In the genomic region with DNA sequence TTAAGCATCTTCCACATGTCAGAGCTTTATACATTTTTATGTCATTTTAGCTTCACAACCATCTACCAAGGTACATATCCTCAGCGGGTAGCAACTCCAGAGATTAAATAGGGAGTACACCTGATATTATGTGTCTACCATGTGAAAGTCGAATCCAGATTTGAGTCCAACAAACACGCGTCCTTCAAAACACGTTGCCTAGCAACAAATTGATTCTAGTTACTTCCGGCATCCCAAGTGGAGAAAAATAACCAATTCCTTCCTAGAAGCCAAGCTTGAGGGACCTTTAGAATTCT, we compare ENCODE assay signal across 9 cellular contexts. TPM values are rescaled to one million over a fixed set of nuclear protein-coding genes. Genes with fewer than 3 reads are reported as not detected.
DNase-seq lines count a peak whose midpoint lies in the region; ATAC-seq and TF ChIP-seq lines count a peak whose summit lies in the region.
"Had no signal": no experiment of that assay in that cellular context is flagged by ENCODE, and none has a peak within 500 bp of the region (broad histone marks: within the 10 kb centered on the region; RNA-seq: fewer than 3 reads in every experiment).

No MANE protein-coding gene starts in this region.

- H3K4me1 ChIP-seq in CD8-positive, alpha-beta T cell (ENCODE audit: insufficient read depth, low read length) = peaks cover 12% of the 10 kb centered on the region
- peaks cover 5% of the 10 kb centered on the region for H3K4me1 ChIP-seq in testis

- H3K4me3 ChIP-seq in CD8-positive, alpha-beta T cell (ENCODE audit: low read depth, low read length) = peak overlapping the region; percentile 66
- H3K4me3 ChIP-seq in HL-60 (replicated peaks; ENCODE audit: insufficient read depth, low read length) = peak overlapping the region; percentile 60
- peak overlapping the region; percentile 69 to 78 for H3K4me3 ChIP-seq in testis

- intact Hi-C loops in CD8-positive, alpha-beta T cell (cut with DNase I, micrococcal nuclease) = loop anchor here in 1 of 2 experiments (2.0 to 5.0 kb wide), 3 partner anchors 43 to 118 kb away; partner anchors contain the start of gene SP5
- intact Hi-C loops in testis (cut with DNase I; ENCODE audit: low total_unique reads) = no loop called here

- H3K36me3 ChIP-seq in CD8-positive, alpha-beta T cell (ENCODE audit: insufficient read depth, low read length) = no peaks in the 10 kb centered on the region
- H3K36me3 ChIP-seq in testis (ENCODE audit: low read depth, missing control alignments) = no peaks in the 10 kb centered on the region

- POLR2A ChIA-PET in CD8-positive, alpha-beta T cell (lab: Charles Lee) = no interaction called here
- POLR2A ChIA-PET in activated CD4-positive, alpha-beta memory T cell treated with anti-CD3 and anti-CD28 coated beads, Interleukin-2, amount 10 ng/mL, durations not matched to agents 7 days and 5 days (lab: Charles Lee) = no interaction called here

- H3K27me3 Mint-ChIP-seq in CD8-positive, alpha-beta T cell (ENCODE audit: low read depth) = peaks cover 10% of the 10 kb centered on the region
- peaks cover 37% of the 10 kb centered on the region for H3K27me3 Mint-ChIP-seq in activated CD4-positive, alpha-beta memory T cell treated with anti-CD3 and anti-CD28 coated beads, Interleukin-2, amount 10 ng/mL, durations not matched to agents 7 days and 5 days

- no peaks in the 10 kb centered on the region for H3K27me3 ChIP-seq in CD8-positive, alpha-beta T cell (ENCODE audit: insufficient read depth, low read length)
- H3K27me3 ChIP-seq in HL-60 (ENCODE audit: insufficient read depth, poor library complexity, severe bottlenecking) (peaks cover 22% of the 10 kb centered on the region), testis (no peaks in the 10 kb centered on the region)

- H3K27ac ChIP-seq in CD8-positive, alpha-beta T cell (ENCODE audit: low read depth, low read length) = no peak overlapping the region
- H3K27ac ChIP-seq in HL-60 (replicated peaks) (no peak overlapping the region), testis (peak overlapping the region; percentile 46 to 67), caudate nucleus (ENCODE audit: low read depth, low read length) (no peak overlapping the region)

- H3K4me3 Mint-ChIP-seq in CD8-positive, alpha-beta T cell = peak overlapping the region; percentile 82
- peak overlapping the region; percentile 74 for H3K4me3 Mint-ChIP-seq in activated CD4-positive, alpha-beta memory T cell treated with anti-CD3 and anti-CD28 coated beads, Interleukin-2, amount 10 ng/mL, durations not matched to agents 7 days and 5 days

- DNase-seq in CD8-positive, alpha-beta T cell = no peak
- peak in 1 of 2 experiments; percentile 33 for DNase-seq in HL-60 (ENCODE audit: low read depth in 1 of 2, low spot score in 1 of 2)
- DNase-seq in activated CD4-positive, alpha-beta memory T cell treated with anti-CD3 and anti-CD28 coated beads, Interleukin-2, amount 10 ng/mL, durations not matched to agents 7 days and 5 days = no peak
- peak; percentile 50 for DNase-seq in inferior parietal cortex (ENCODE audit: extremely low spot score)
- DNase-seq in testis = no peak
- no peak for DNase-seq in caudate nucleus (lab: John Stamatoyannopoulos, UW)
- DNase-seq in stimulated activated CD4-positive, alpha-beta T cell treated with anti-CD3 and anti-CD28 coated beads, Interleukin-1b, Interleukin-23, amount 100 ng/mL, for 48 hours = no peak

- no peak for TF ChIP-seq POLR2A in testis (IDR thresholded peaks at IDR 0.05)

- CTCF ChIA-PET in CD8-positive, alpha-beta T cell (lab: Charles Lee) = interaction anchor here (0.8 kb wide), 1 partner anchor 43 kb away, joined by 3 read pairs; no protein-coding TSS in a partner anchor
- CTCF ChIA-PET in activated CD4-positive, alpha-beta memory T cell treated with anti-CD3 and anti-CD28 coated beads, Interleukin-2, amount 10 ng/mL, durations not matched to agents 7 days and 5 days (lab: Charles Lee) = interaction anchor here (0.6 to 1.2 kb wide), 5 partner anchors 9 to 53 kb away, joined by 3 read pairs; partner anchors contain the start of gene GAD1

- no peak overlapping the region for H3K27ac Mint-ChIP-seq in CD8-positive, alpha-beta T cell
- H3K27ac Mint-ChIP-seq in activated CD4-positive, alpha-beta memory T cell treated with anti-CD3 and anti-CD28 coated beads, Interleukin-2, amount 10 ng/mL, durations not matched to agents 7 days and 5 days = no peak overlapping the region

- H3K4me1 Mint-ChIP-seq in CD8-positive, alpha-beta T cell (ENCODE audit: low read depth) = peaks cover 12% of the 10 kb centered on the region
- peaks cover 13% of the 10 kb centered on the region for H3K4me1 Mint-ChIP-seq in activated CD4-positive, alpha-beta memory T cell treated with anti-CD3 and anti-CD28 coated beads, Interleukin-2, amount 10 ng/mL, durations not matched to agents 7 days and 5 days

- no peaks in the 10 kb centered on the region for H3K9me3 Mint-ChIP-seq in CD8-positive, alpha-beta T cell
- H3K9me3 Mint-ChIP-seq in activated CD4-positive, alpha-beta memory T cell treated with anti-CD3 and anti-CD28 coated beads, Interleukin-2, amount 10 ng/mL, durations not matched to agents 7 days and 5 days = no peaks in the 10 kb centered on the region

- no peaks in the 10 kb centered on the region for H3K36me3 Mint-ChIP-seq in CD8-positive, alpha-beta T cell
- H3K36me3 Mint-ChIP-seq in activated CD4-positive, alpha-beta memory T cell treated with anti-CD3 and anti-CD28 coated beads, Interleukin-2, amount 10 ng/mL, durations not matched to agents 7 days and 5 days (ENCODE audit: low read depth) = no peaks in the 10 kb centered on the region

- 5 to 6% methylated on average over 6 of the region's 6 CpGs for WGBS in testis, 2 donors

- no peak for TF ChIP-seq CTCF in CD8-positive, alpha-beta T cell (IDR thresholded peaks at IDR 0.05)
- TF ChIP-seq CTCF in HL-60 (IDR thresholded peaks at IDR 0.05; ENCODE audit: insufficient read depth, low read length) (no peak), testis (IDR thresholded peaks at IDR 0.05) (no peak)

- no peak for ATAC-seq in CD8-positive, alpha-beta T cell
- no peak for ATAC-seq in GM21360 (IDR thresholded peaks at IDR 0.05; ENCODE audit: unreplicated experiment)

- H3K9me3 ChIP-seq in CD8-positive, alpha-beta T cell (ENCODE audit: low read length) = no peaks in the 10 kb centered on the region
- H3K9me3 ChIP-seq in testis = no peaks in the 10 kb centered on the region

RNA-seq across cellular contexts. Expression of gene ERICH2, which starts 0.2 kb away (rescaled TPM):
- not detected for total RNA-seq in CD8-positive, alpha-beta T cell
- not detected for total RNA-seq in activated CD4-positive, alpha-beta memory T cell treated with anti-CD3 and anti-CD28 coated beads, Interleukin-2, amount 10 ng/mL, durations not matched to agents 7 days and 5 days
- total RNA-seq in testis = 10 to 100 TPM; 36.5 to 78.8 TPM
- polyA plus RNA-seq in testis (ENCODE audit: insufficient read depth, low read depth, low replicate concordance) = 126 TPM
- total RNA-seq: LHCN-M2 had no signal

RNA-seq across cellular contexts. Expression of gene GAD1, which starts 46.7 kb away (rescaled TPM):
- total RNA-seq in CD8-positive, alpha-beta T cell = not detected
- 1 to 10 TPM; 1.5 to 2.2 TPM for total RNA-seq in activated CD4-positive, alpha-beta memory T cell treated with anti-CD3 and anti-CD28 coated beads, Interleukin-2, amount 10 ng/mL, durations not matched to agents 7 days and 5 days
- total RNA-seq in testis = 10 to 100 TPM; 12.5 to 46.0 TPM
- 8.5 TPM for polyA plus RNA-seq in testis (ENCODE audit: insufficient read depth, low read depth, low replicate concordance)

RNA-seq across cellular contexts. Expression of gene SP5, which starts 54.8 kb away (rescaled TPM):
- not detected for total RNA-seq in CD8-positive, alpha-beta T cell
- not detected for total RNA-seq in activated CD4-positive, alpha-beta memory T cell treated with anti-CD3 and anti-CD28 coated beads, Interleukin-2, amount 10 ng/mL, durations not matched to agents 7 days and 5 days
- 1 to 10 TPM; 3.5 to 4.0 TPM for total RNA-seq in testis
- 1.4 TPM for polyA plus RNA-seq in testis (ENCODE audit: insufficient read depth, low read depth, low replicate concordance)
- total RNA-seq: LHCN-M2 had no signal

Comparison
In these comparisons a context has a peak if more than half of its experiments do, and no peak if none do; other contexts are left out.
1. H3K27ac ChIP-seq: peak in testis (2 of 2); none in CD8-positive, alpha-beta T cell (single experiment), HL-60 (single experiment) and caudate nucleus (single experiment).
2. RNA of gene ERICH2, which starts 0.2 kb away (total RNA-seq): 36.5 to 78.8 TPM in testis; not detected in activated CD4-positive, alpha-beta memory T cell treated with anti-CD3 and anti-CD28 coated beads, Interleukin-2, amount 10 ng/mL, durations not matched to agents 7 days and 5 days and not detected in CD8-positive, alpha-beta T cell; every median in the first group is over 10 times any median in the second.
3. RNA of gene GAD1, which starts 46.7 kb away (total RNA-seq): 12.5 to 46.0 TPM in testis; 1.5 to 2.2 TPM in activated CD4-positive, alpha-beta memory T cell treated with anti-CD3 and anti-CD28 coated beads, Interleukin-2, amount 10 ng/mL, durations not matched to agents 7 days and 5 days and not detected in CD8-positive, alpha-beta T cell; every median in the first group is over 4 times any median in the second.
4. RNA of gene SP5, which starts 54.8 kb away (total RNA-seq): 3.5 to 4.0 TPM in testis; not detected in activated CD4-positive, alpha-beta memory T cell treated with anti-CD3 and anti-CD28 coated beads, Interleukin-2, amount 10 ng/mL, durations not matched to agents 7 days and 5 days and not detected in CD8-positive, alpha-beta T cell; every median in the first group is over 4 times any median in the second.
5. Peak in every context shown above with its lines, with median percentiles within 50 percentile points of each other: H3K4me3 ChIP-seq.